In genomic region chr4:150713251-150713650, GRCh38 we compare ENCODE assay signal across 27 cellular contexts.
"Had no signal": no experiment of that assay in that cellular context is flagged by ENCODE, and none has a peak within 500 bp of the region (broad histone marks: within the 10 kb centered on the region; RNA-seq: fewer than 3 reads in every experiment).

No MANE protein-coding gene starts in this region.

- H3K4me1 ChIP-seq: suprapubic skin, testis, thyroid gland, tibial artery, tibial nerve, transverse colon, upper lobe of left lung, upper lobe of right lung, uterus, vagina had no signal

- H3K9me3 Mint-ChIP-seq: stimulated activated effector memory CD8-positive, alpha-beta T cell treated with anti-CD3 and anti-CD28 coated beads, Interleukin-12 subunit alpha, Interleukin-12 subunit beta, amount 100 ng/mL, for 72 hours; stimulated activated memory B cell treated with anti-CD40 and anti-IgM and Interleukin-4, amounts not matched to agents 10 μg/mL and 1 μg/mL and 100 μg/mL, for 72 hours; stimulated activated naive B cell treated with anti-CD40 and anti-IgM and Interleukin-4, amounts not matched to agents 10 μg/mL and 1 μg/mL and 100 μg/mL, for 72 hours; stimulated activated naive CD8-positive, alpha-beta T cell treated with anti-CD3 and anti-CD28 coated beads, Interleukin-15, amount 100 ng/mL, for 72 hours; stimulated activated naive CD8-positive, alpha-beta T cell treated with anti-CD3 and anti-CD28 coated beads, Interleukin-15, Interleukin-2, amounts not matched to agents 100 ng/mL and 50 ng/mL, for 24 hours; type B pancreatic cell had no signal

- H3K4me3 ChIP-seq: stomach, suprapubic skin, testis, thoracic aorta, thyroid gland, tibial artery, tibial nerve, transverse colon, upper lobe of left lung, upper lobe of right lung, uterus, vagina had no signal

- H3K4me1 Mint-ChIP-seq: stimulated activated effector memory CD8-positive, alpha-beta T cell treated with anti-CD3 and anti-CD28 coated beads, Interleukin-12 subunit alpha, Interleukin-12 subunit beta, amount 100 ng/mL, for 72 hours; stimulated activated naive CD8-positive, alpha-beta T cell treated with anti-CD3 and anti-CD28 coated beads, Interleukin-15, amount 100 ng/mL, for 72 hours had no signal

- H3K9me3 ChIP-seq: stomach, suprapubic skin, testis, thoracic aorta, thyroid gland, tibial artery, tibial nerve, transverse colon, upper lobe of left lung, upper lobe of right lung, uterus, vagina had no signal

- DNase-seq: stimulated activated CD4-positive, alpha-beta T cell treated with anti-CD3 and anti-CD28 coated beads, Interleukin-2, amount 100 ng/mL, for 48 hours; stimulated activated CD4-positive, alpha-beta T cell treated with anti-CD3 and anti-CD28 coated beads, Interleukin-4, amount 100 ng/mL, for 1 hour; stimulated activated CD4-positive, alpha-beta T cell treated with anti-CD3 and anti-CD28 coated beads, Interleukin-4, amount 100 ng/mL, for 24 hours; stimulated activated CD4-positive, alpha-beta T cell treated with anti-CD3 and anti-CD28 coated beads, Interleukin-4, amount 100 ng/mL, for 4 hours; stimulated activated CD8-positive, alpha-beta memory T cell treated with anti-CD3 and anti-CD28 coated beads, Interleukin-4, amount 100 ng/mL, for 48 hours; stimulated activated naive B cell treated with anti-CD40 and anti-IgM and Interleukin-4, amounts not matched to agents 10 μg/mL and 1 μg/mL and 100 μg/mL, for 72 hours; stimulated activated naive CD4-positive, alpha-beta T cell; stimulated activated naive CD4-positive, alpha-beta T cell treated with Interleukin-2 at 50 U/mL for 16 hours; stimulated activated naive CD8-positive, alpha-beta T cell treated with anti-CD3 and anti-CD28 coated beads, Interleukin-15, amount 100 ng/mL, for 72 hours; stimulated activated naive CD8-positive, alpha-beta T cell treated with anti-CD3 and anti-CD28 coated beads, Interleukin-15, Interleukin-2, amounts not matched to agents 100 U/mL and 50 U/mL, for 24 hours; stomach; substantia nigra; testis; thyroid gland; tibial artery; transverse colon; upper lobe of left lung; upper lobe of right lung; uterus had no signal

- H3K36me3 Mint-ChIP-seq: stimulated activated effector memory CD8-positive, alpha-beta T cell treated with anti-CD3 and anti-CD28 coated beads, Interleukin-12 subunit alpha, Interleukin-12 subunit beta, amount 100 ng/mL, for 72 hours had no signal

- H3K27me3 Mint-ChIP-seq: stimulated activated memory B cell treated with anti-CD40 and anti-IgM and Interleukin-4, amounts not matched to agents 10 μg/mL and 1 μg/mL and 100 μg/mL, for 72 hours; stimulated activated naive B cell treated with anti-CD40 and anti-IgM and Interleukin-4, amounts not matched to agents 10 μg/mL and 1 μg/mL and 100 μg/mL, for 72 hours; stimulated activated naive CD8-positive, alpha-beta T cell treated with anti-CD3 and anti-CD28 coated beads, Interleukin-15, amount 100 ng/mL, for 72 hours; stimulated activated naive CD8-positive, alpha-beta T cell treated with anti-CD3 and anti-CD28 coated beads, Interleukin-15, Interleukin-2, amounts not matched to agents 100 ng/mL and 50 ng/mL, for 24 hours; type B pancreatic cell had no signal

- H3K27ac ChIP-seq: stomach, suprapubic skin, testis, thoracic aorta, thyroid gland, tibial artery, tibial nerve, transverse colon, upper lobe of left lung, upper lobe of right lung, uterus, vagina had no signal

- H3K4me3 Mint-ChIP-seq: stimulated activated effector memory CD8-positive, alpha-beta T cell treated with anti-CD3 and anti-CD28 coated beads, Interleukin-12 subunit alpha, Interleukin-12 subunit beta, amount 100 ng/mL, for 72 hours; stimulated activated memory B cell treated with anti-CD40 and anti-IgM and Interleukin-4, amounts not matched to agents 10 μg/mL and 1 μg/mL and 100 μg/mL, for 72 hours; stimulated activated naive B cell treated with anti-CD40 and anti-IgM and Interleukin-4, amounts not matched to agents 10 μg/mL and 1 μg/mL and 100 μg/mL, for 72 hours; stimulated activated naive CD8-positive, alpha-beta T cell treated with anti-CD3 and anti-CD28 coated beads, Interleukin-15, amount 100 ng/mL, for 72 hours; stimulated activated naive CD8-positive, alpha-beta T cell treated with anti-CD3 and anti-CD28 coated beads, Interleukin-15, Interleukin-2, amounts not matched to agents 100 ng/mL and 50 ng/mL, for 24 hours; type B pancreatic cell had no signal

- H3K27ac Mint-ChIP-seq: stimulated activated effector memory CD8-positive, alpha-beta T cell treated with anti-CD3 and anti-CD28 coated beads, Interleukin-12 subunit alpha, Interleukin-12 subunit beta, amount 100 ng/mL, for 72 hours; stimulated activated memory B cell treated with anti-CD40 and anti-IgM and Interleukin-4, amounts not matched to agents 10 μg/mL and 1 μg/mL and 100 μg/mL, for 72 hours; stimulated activated naive B cell treated with anti-CD40 and anti-IgM and Interleukin-4, amounts not matched to agents 10 μg/mL and 1 μg/mL and 100 μg/mL, for 72 hours; stimulated activated naive CD8-positive, alpha-beta T cell treated with anti-CD3 and anti-CD28 coated beads, Interleukin-15, amount 100 ng/mL, for 72 hours; stimulated activated naive CD8-positive, alpha-beta T cell treated with anti-CD3 and anti-CD28 coated beads, Interleukin-15, Interleukin-2, amounts not matched to agents 100 ng/mL and 50 ng/mL, for 24 hours; type B pancreatic cell had no signal

- H3K36me3 ChIP-seq: stomach, suprapubic skin, thoracic aorta, thyroid gland, tibial artery, tibial nerve, transverse colon, upper lobe of left lung, upper lobe of right lung, uterus had no signal

- H3K27me3 ChIP-seq: stomach, suprapubic skin, testis, thyroid gland, tibial artery, tibial nerve, transverse colon, upper lobe of left lung, upper lobe of right lung, uterus, vagina had no signal
